Comparison of ENCODE assay signal across 30 cellular contexts in the genomic region with DNA sequence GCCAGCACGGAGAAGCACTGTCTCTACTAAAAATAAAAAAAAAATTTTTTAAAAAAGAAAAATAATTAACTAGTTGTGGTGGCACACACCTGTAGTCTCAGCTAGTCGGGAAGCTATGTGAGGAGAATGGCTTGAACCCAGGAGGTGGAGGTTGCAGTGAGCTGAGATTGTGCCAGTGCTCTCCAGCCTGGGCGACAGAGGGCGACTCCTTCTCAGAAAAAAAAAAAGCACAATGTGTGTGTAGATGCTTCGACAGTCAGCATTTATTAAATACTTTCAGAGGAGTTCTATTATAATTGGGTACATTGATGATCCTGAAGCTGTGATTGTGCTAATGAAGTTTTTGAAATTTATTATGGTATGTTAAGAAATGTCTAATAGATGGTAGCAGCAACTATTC. TPM values are rescaled to one million over a fixed set of nuclear protein-coding genes. Genes with fewer than 3 reads are reported as not detected.
"Had no signal": no experiment of that assay in that cellular context is flagged by ENCODE, and none has a peak within 500 bp of the region (broad histone marks: within the 10 kb centered on the region; RNA-seq: fewer than 3 reads in every experiment).

No MANE protein-coding gene starts in this region.

- H3K27ac Mint-ChIP-seq: dendritic cell treated with granulocyte-macrophage colony-stimulating factor and Interleukin-4, amounts not matched to agents 40 ng/mL and 50 ng/mL, for 4 days; naive thymus-derived CD4-positive, alpha-beta T cell; nephron; neural progenitor cell; stimulated activated naive CD8-positive, alpha-beta T cell treated with anti-CD3 and anti-CD28 coated beads, Interleukin-15, amount 100 ng/mL, for 72 hours had no signal

- H3K4me1 Mint-ChIP-seq: naive thymus-derived CD4-positive, alpha-beta T cell; nephron; neural progenitor cell; stimulated activated naive CD8-positive, alpha-beta T cell treated with anti-CD3 and anti-CD28 coated beads, Interleukin-15, amount 100 ng/mL, for 72 hours had no signal

- ATAC-seq: heart right ventricle; left cardiac atrium; left lung; naive thymus-derived CD4-positive, alpha-beta T cell; sciatic nerve; stimulated activated naive CD8-positive, alpha-beta T cell treated with anti-CD3 and anti-CD28 coated beads, Interleukin-15, amount 100 ng/mL, for 72 hours had no signal

- H3K27me3 Mint-ChIP-seq: dendritic cell treated with granulocyte-macrophage colony-stimulating factor and Interleukin-4, amounts not matched to agents 40 ng/mL and 50 ng/mL, for 4 days; progenitor cell of endocrine pancreas; stimulated activated naive CD8-positive, alpha-beta T cell treated with anti-CD3 and anti-CD28 coated beads, Interleukin-15, amount 100 ng/mL, for 72 hours had no signal

- H2AFZ ChIP-seq: neural progenitor cell, parathyroid adenoma had no signal

- H3K27me3 ChIP-seq: esophagus squamous epithelium, heart right ventricle, left lung, neural progenitor cell, suprapubic skin, transverse colon, vagina had no signal

- H3K4me2 ChIP-seq: neural progenitor cell, smooth muscle cell had no signal

- H3K9me3 ChIP-seq: transverse colon, vagina had no signal

- H3K36me3 Mint-ChIP-seq: naive thymus-derived CD4-positive, alpha-beta T cell; neural progenitor cell had no signal

- H3K4me3 Mint-ChIP-seq: dendritic cell treated with granulocyte-macrophage colony-stimulating factor and Interleukin-4, amounts not matched to agents 40 ng/mL and 50 ng/mL, for 4 days; naive thymus-derived CD4-positive, alpha-beta T cell; nephron; neural progenitor cell; stimulated activated naive CD8-positive, alpha-beta T cell treated with anti-CD3 and anti-CD28 coated beads, Interleukin-15, amount 100 ng/mL, for 72 hours had no signal

- H3K79me2 ChIP-seq: parathyroid adenoma had no signal

- H3K36me3 ChIP-seq: esophagus squamous epithelium, heart right ventricle, left lung, neural progenitor cell, suprapubic skin, transverse colon, vagina had no signal

- DNase-seq: effector memory CD4-positive, alpha-beta T cell; erythroblast; esophagus squamous epithelium; foreskin melanocyte; glutamatergic neuron; heart right ventricle; hippocampal formation; left cardiac atrium; left lung; mesenchymal stem cell; midbrain; naive thymus-derived CD4-positive, alpha-beta T cell; stimulated activated CD4-positive, alpha-beta T cell treated with anti-CD3 and anti-CD28 coated beads, Interleukin-12 subunit alpha, Interleukin-12 subunit beta, amount 100 ng/mL, for 4 hours; stimulated activated CD4-positive, alpha-beta T cell treated with anti-CD3 and anti-CD28 coated beads, Interleukin-1b, Interleukin-23, amount 100 ng/mL, for 48 hours; stimulated activated CD4-positive, alpha-beta T cell treated with anti-CD3 and anti-CD28 coated beads, Interleukin-4, amount 100 ng/mL, for 1 hour; stimulated activated CD8-positive, alpha-beta memory T cell treated with anti-CD3 and anti-CD28 coated beads, Interleukin-4, amount 100 ng/mL, for 48 hours; stimulated activated naive CD4-positive, alpha-beta T cell; stimulated activated naive CD8-positive, alpha-beta T cell treated with anti-CD3 and anti-CD28 coated beads, Interleukin-15, amount 100 ng/mL, for 72 hours; transverse colon had no signal

- H3K4me3 ChIP-seq: esophagus squamous epithelium, heart right ventricle, left lung, neural progenitor cell, smooth muscle cell, suprapubic skin, transverse colon, vagina had no signal

- H3K4me1 ChIP-seq: esophagus squamous epithelium, heart right ventricle, left lung, neural progenitor cell, parathyroid adenoma, suprapubic skin, transverse colon, vagina had no signal

- H3K27ac ChIP-seq: esophagus squamous epithelium, heart right ventricle, left lung, neural progenitor cell, parathyroid adenoma, suprapubic skin, transverse colon, vagina had no signal

RNA-seq across cellular contexts. Expression of a gene that starts 46.5 kb away (rescaled TPM):
- total RNA-seq: lung microvascular endothelial cell; naive thymus-derived CD4-positive, alpha-beta T cell; osteoblast; smooth muscle cell; suprapubic skin; vagina had no signal
- polyA plus RNA-seq: naive thymus-derived CD4-positive, alpha-beta T cell; smooth muscle cell had no signal
